ENCODE assay signal across 29 cellular contexts in the genomic region with DNA sequence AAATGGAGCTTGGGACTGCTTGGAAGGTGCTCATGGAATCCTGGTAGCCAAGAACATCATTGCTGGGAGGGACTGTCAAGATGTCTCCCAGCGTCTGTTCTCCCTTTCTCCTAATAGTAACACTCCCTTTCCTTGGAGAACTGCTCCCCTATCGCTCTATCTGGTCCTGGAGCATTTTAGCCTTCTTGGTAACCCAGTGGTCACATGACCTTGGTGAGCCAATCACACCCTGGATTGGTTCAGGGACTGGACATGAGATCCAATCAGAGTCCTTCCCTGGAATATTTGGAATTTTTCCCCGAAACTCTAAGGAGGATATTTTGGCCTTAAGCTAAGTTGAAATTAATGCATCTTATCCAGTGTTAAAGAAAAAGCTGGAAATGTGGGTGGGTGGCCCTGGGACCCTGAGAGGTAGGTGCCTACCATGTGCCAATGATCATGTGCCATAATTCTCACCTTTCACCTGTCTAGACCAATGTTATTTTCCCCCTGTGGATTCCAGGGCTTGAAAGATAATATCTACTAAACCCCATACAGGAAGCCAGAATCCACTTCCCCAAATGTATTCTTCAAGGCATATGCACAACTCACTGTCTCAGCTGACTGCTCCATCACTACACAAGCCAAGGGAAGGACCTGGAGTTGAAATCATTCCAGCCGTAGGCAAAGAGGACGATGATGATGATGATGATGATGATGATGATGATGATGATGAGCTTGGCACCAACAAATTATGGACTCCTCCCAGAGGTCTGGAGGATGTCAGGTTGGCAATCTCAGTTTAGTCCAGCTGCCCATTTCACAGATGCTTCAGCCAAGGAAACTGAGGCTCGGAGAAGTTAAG.
A peak's percentile ranks its signal among the peaks of the same experiment; 100 is the strongest.
DNase-seq lines count a peak whose midpoint lies in the region; FAIRE-seq and TF ChIP-seq lines count a peak whose summit lies in the region.
"Had no signal": no experiment of that assay in that cellular context is flagged by ENCODE, and none has a peak within 500 bp of the region (broad histone marks: within the 10 kb centered on the region; RNA-seq: fewer than 3 reads in every experiment).

No MANE protein-coding gene starts in this region.

- H3K56ac ChIP-seq in H1 (replicated peaks; ENCODE audit: insufficient read length, low read depth, low read length): no peak overlapping the region

- H4K5ac ChIP-seq in H1 (ENCODE audit: insufficient read length, low read depth, low read length): no peak overlapping the region

- H4K91ac ChIP-seq in H1 (replicated peaks; ENCODE audit: insufficient read length, low read length): no peak overlapping the region

- no peak for TF ChIP-seq EP300 in H1 (IDR thresholded peaks at IDR 0.05; ENCODE audit: borderline replicate concordance in 1 of 2, low read depth in 2 of 2, low read length in 2 of 2)

- H3K4ac ChIP-seq in H1 (replicated peaks; ENCODE audit: insufficient read length, low read depth, low read length): no peak overlapping the region

- CTCF ChIA-PET in H1 (lab: Charles Lee; ENCODE audit: partially characterized antibody): interaction anchor here (0.9 to 1.1 kb wide), 2 partner anchors 23 to 258 kb away, joined by 3 read pairs; no protein-coding TSS in a partner anchor

- no peaks in the 10 kb centered on the region for H3K9me3 ChIP-seq in BLaER1 treated with 17β-estradiol and CSF1 and Interleukin-3, amounts not matched to agents 10 nM and 100 nM (replicated peaks in 1 of 11)
- H3K9me3 ChIP-seq in H1 (ENCODE audit: insufficient read depth in 2 of 2, low read depth in 1 of 2, low read length in 1 of 2): no peaks in the 10 kb centered on the region
- H3K9me3 ChIP-seq: ascending aorta, BLaER1, Caco-2, colonic mucosa, MG63, tibial artery had no signal

- no peaks in the 10 kb centered on the region for H3K79me2 ChIP-seq in H1 (ENCODE audit: control insufficient read depth in 1 of 2, insufficient read depth in 2 of 2, low read length in 2 of 2)
- H3K79me2 ChIP-seq: parathyroid adenoma had no signal

- H4K20me1 ChIP-seq in BLaER1 treated with 17β-estradiol and CSF1 and Interleukin-3, amounts not matched to agents 10 nM and 100 nM: no peaks in the 10 kb centered on the region
- H4K20me1 ChIP-seq in H1 (replicated peaks in 1 of 2; ENCODE audit: control insufficient read depth in 1 of 2, insufficient read depth in 2 of 2, low read length in 2 of 2): no peaks in the 10 kb centered on the region
- H4K20me1 ChIP-seq: BLaER1 had no signal

- no peak for FAIRE-seq in H1 (lab: Jason Lieb, UNC)

- no peaks in the 10 kb centered on the region; a peak in 1 of 22 replicates for H3K36me3 ChIP-seq in BLaER1 treated with 17β-estradiol and CSF1 and Interleukin-3, amounts not matched to agents 10 nM and 100 nM
- no peaks in the 10 kb centered on the region for H3K36me3 ChIP-seq in H1 (ENCODE audit: control insufficient read depth in 2 of 4, insufficient read depth in 4 of 4, low read length in 3 of 4)
- H3K36me3 ChIP-seq: ascending aorta, BLaER1, cardiac muscle cell, colonic mucosa, tibial artery had no signal

- H3K23me2 ChIP-seq in H1 (ENCODE audit: low read depth, low read length): no peaks in the 10 kb centered on the region

- H2BK120ac ChIP-seq in H1 (replicated peaks; ENCODE audit: low read depth, low read length): no peak overlapping the region

- TF ChIP-seq POLR2A in H1 (IDR thresholded peaks at IDR 0.05; ENCODE audit: control extremely low read depth in 1 of 2, low read depth in 2 of 2, low read length in 2 of 2): no peak

- H3K4me2 ChIP-seq in BLaER1 treated with 17β-estradiol and CSF1 and Interleukin-3, amounts not matched to agents 10 nM and 100 nM: peak overlapping the region in 6 of 11 experiments; percentile 27 to 89 (median 40); a peak in 8 of 22 replicates
- H3K4me2 ChIP-seq in H1 (ENCODE audit: insufficient read depth in 1 of 2, low read depth in 2 of 2, low read length in 2 of 2): no peak overlapping the region
- H3K4me2 ChIP-seq: BLaER1, smooth muscle cell had no signal

- no peak overlapping the region for H2BK5ac ChIP-seq in H1 (ENCODE audit: low read depth, low read length)

- peak; percentile 4 for DNase-seq in GDM1 (lab: John Stamatoyannopoulos, UW)
- DNase-seq in MV-4-11 (lab: John Stamatoyannopoulos, UW): peak; percentile 46
- DNase-seq in H1 (ENCODE audit: low read depth in 1 of 2, low spot score in 2 of 2): no peak
- DNase-seq in NCI-H2081 (lab: John Stamatoyannopoulos, UW): no peak
- DNase-seq in RKO (ENCODE audit: low spot score): no peak
- DNase-seq in amygdala (lab: John Stamatoyannopoulos, UW): no peak
- DNase-seq: activated CD4-positive, alpha-beta T cell treated with anti-CD3 and anti-CD28 coated beads, Interleukin-2, amount 50 U/mL, for 48 hours; activated CD4-positive, CD25-positive, alpha-beta regulatory T cell treated with anti-CD3 and anti-CD28 coated beads, Interleukin-2, amount 50 U/mL, for 72 hours; activated gamma-delta T cell treated with Interleukin-2 at 50 U/mL for 16 hours; activated naive CD8-positive, alpha-beta T cell treated with anti-CD3 and anti-CD28 coated beads, Interleukin-2, amount 10 ng/mL, durations not matched to agents 7 days and 5 days; activated T-cell treated with anti-CD3 and anti-CD28 coated beads, Interleukin-2, amount 50 U/mL, for 48 hours; Caco-2; colonic mucosa; DMS79 treated with DMSO at 0.1 percent for 48 hours; effector CD8-positive, alpha-beta T cell; hippocampal formation; MG63; NCI-H1436; retina; stimulated activated naive CD8-positive, alpha-beta T cell treated with anti-CD3 and anti-CD28 coated beads, Interleukin-15, Interleukin-2, amounts not matched to agents 100 U/mL and 50 U/mL, for 24 hours; T-helper 17 cell; tibial artery had no signal

- H2BK12ac ChIP-seq in H1 (ENCODE audit: low read depth, low read length): no peak overlapping the region

- H3K18ac ChIP-seq in H1 (ENCODE audit: extremely low read depth, low read length): no peak overlapping the region

- no peaks in the 10 kb centered on the region for H3K79me1 ChIP-seq in H1 (ENCODE audit: low read depth, low read length)

- no peak for TF ChIP-seq RAD21 in H1 (IDR thresholded peaks at IDR 0.05 in 1 of 2, conservative IDR thresholded peaks at IDR 0.05 in 1 of 2; ENCODE audit: low read depth in 2 of 2, low read length in 2 of 2)

- POLR2A ChIA-PET in H1 (lab: Charles Lee; ENCODE audit: partially characterized antibody): no interaction called here

- H4K8ac ChIP-seq in H1 (ENCODE audit: extremely low read depth, insufficient read depth, low read length): no peak overlapping the region

- no peaks in the 10 kb centered on the region for H3K27me3 ChIP-seq in BLaER1 treated with 17β-estradiol and CSF1 and Interleukin-3, amounts not matched to agents 10 nM and 100 nM
- no peaks in the 10 kb centered on the region for H3K27me3 ChIP-seq in H1 (replicated peaks in 1 of 4; ENCODE audit: control insufficient read depth in 3 of 4, extremely low read depth in 1 of 4, insufficient read depth in 3 of 4, low read length in 3 of 4)
- H3K27me3 ChIP-seq: ascending aorta, BLaER1, cardiac muscle cell, colonic mucosa, MG63, tibial artery had no signal

- no peak overlapping the region for H3K4me3 ChIP-seq in BLaER1 treated with 17β-estradiol and CSF1 and Interleukin-3, amounts not matched to agents 10 nM and 100 nM
- H3K4me3 ChIP-seq in H1 (ENCODE audit: extremely low read depth in 1 of 4, insufficient read depth in 2 of 4, low read depth in 3 of 4, low read length in 4 of 4): no peak overlapping the region
- H3K4me3 ChIP-seq: ascending aorta, BLaER1, cardiac muscle cell, colonic mucosa, MG63, smooth muscle cell, tibial artery had no signal

- no peak overlapping the region for H3K9ac ChIP-seq in BLaER1 treated with 17β-estradiol and CSF1 and Interleukin-3, amounts not matched to agents 10 nM and 100 nM
- no peak overlapping the region for H3K9ac ChIP-seq in H1 (replicated peaks in 1 of 4; ENCODE audit: extremely low read depth in 1 of 4, low read depth in 3 of 4, low read length in 3 of 4)
- H3K9ac ChIP-seq: BLaER1, parathyroid adenoma had no signal

- no peak overlapping the region for H3K14ac ChIP-seq in H1 (ENCODE audit: insufficient read length)

- no peak overlapping the region for H3K23ac ChIP-seq in H1 (ENCODE audit: insufficient read length)

- no peak overlapping the region for H2AFZ ChIP-seq in H1 (ENCODE audit: low read length)
- H2AFZ ChIP-seq: parathyroid adenoma had no signal

- no peak overlapping the region for H2BK20ac ChIP-seq in H1 (ENCODE audit: low read length)

- no peak overlapping the region for H3K27ac ChIP-seq in BLaER1 treated with 17β-estradiol and CSF1 and Interleukin-3, amounts not matched to agents 10 nM and 100 nM
- no peak overlapping the region for H3K27ac ChIP-seq in H1 (ENCODE audit: low read depth, low read length)
- H3K27ac ChIP-seq: ascending aorta, BLaER1, cardiac muscle cell, colonic mucosa, epithelial cell of prostate, parathyroid adenoma, tibial artery had no signal

- no peak for TF ChIP-seq CTCF in H1 (IDR thresholded peaks at IDR 0.05; ENCODE audit: control extremely low read depth in 1 of 3, insufficient read depth in 1 of 3, low read depth in 1 of 3, low read length in 3 of 3)

- peaks cover 33 to 84% (median 52%) of the 10 kb centered on the region in 10 experiments for H3K4me1 ChIP-seq in BLaER1 treated with 17β-estradiol and CSF1 and Interleukin-3, amounts not matched to agents 10 nM and 100 nM
- no peaks in the 10 kb centered on the region for H3K4me1 ChIP-seq in H1 (replicated peaks in 1 of 4; ENCODE audit: control insufficient read depth in 3 of 4, insufficient read depth in 4 of 4, low read length in 3 of 4)
- H3K4me1 ChIP-seq: Caco-2, colonic mucosa had no signal

- WGBS in H1 (ENCODE audit: extremely low coverage in 1 of 2, insufficient coverage in 1 of 2, insufficient read length in 1 of 2, insufficient replicate concordance in 2 of 2, low coverage in 1 of 2, low lambda C conversion rate in 2 of 2, missing lambda C conversion rate in 1 of 2), 2 experiments: 80% methylated on average over 6 of the region's 6 CpGs; no CpG with 5 or more reads in 1 of the 2 experiments

- no peak overlapping the region for H2AK5ac ChIP-seq in H1 (ENCODE audit: low read depth, low read length)

- no peak overlapping the region for H2BK15ac ChIP-seq in H1 (ENCODE audit: low read length)

TF ChIP-seq in H1, 55 proteins besides CTCF, POLR2A, EP300 and RAD21:
- TF ChIP-seq, protein P1, sequence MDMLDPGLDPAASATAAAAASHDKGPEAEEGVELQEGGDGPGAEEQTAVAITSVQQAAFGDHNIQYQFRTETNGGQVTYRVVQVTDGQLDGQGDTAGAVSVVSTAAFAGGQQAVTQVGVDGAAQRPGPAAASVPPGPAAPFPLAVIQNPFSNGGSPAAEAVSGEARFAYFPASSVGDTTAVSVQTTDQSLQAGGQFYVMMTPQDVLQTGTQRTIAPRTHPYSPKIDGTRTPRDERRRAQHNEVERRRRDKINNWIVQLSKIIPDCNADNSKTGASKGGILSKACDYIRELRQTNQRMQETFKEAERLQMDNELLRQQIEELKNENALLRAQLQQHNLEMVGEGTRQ (IDR thresholded peaks at IDR 0.05; ENCODE audit: low read length): 0 out of 2 replicates have a peak, but pooled peaks have one; percentile 36
- TF ChIP-seq ZNF274 (IDR thresholded peaks at IDR 0.05; ENCODE audit: borderline replicate concordance, extremely low read depth, low read length) (no peak), RNF2 (IDR thresholded peaks at IDR 0.05; ENCODE audit: borderline replicate concordance, low read depth, low read length, missing control alignments, poor library complexity, severe bottlenecking) (no peak)

Comparison
In these comparisons a context has a peak if more than half of its experiments do, and no peak if none do; other contexts are left out.
1. H3K4me2 ChIP-seq: peak in BLaER1 treated with 17β-estradiol and CSF1 and Interleukin-3, amounts not matched to agents 10 nM and 100 nM (6 of 11); none in H1 (0 of 2).
2. DNase-seq: peak in GDM1 (single experiment) and MV-4-11 (single experiment); none in H1 (0 of 2), NCI-H2081 (0 of 2), RKO (single experiment) and amygdala (0 of 56).